8 cellular contexts compared by ENCODE assay signal in genomic region chr9:114238919-114239879, GRCh38.
DNase-seq lines count a peak whose midpoint lies in the region; ATAC-seq, FAIRE-seq and TF ChIP-seq lines count a peak whose summit lies in the region.

No MANE protein-coding gene starts in this region.

- no peak for TF ChIP-seq EP300 in gastroesophageal sphincter (IDR thresholded peaks at IDR 0.05)

- DNase-seq in BE2C (peak; percentile 74), LNCaP clone FGC (ENCODE audit: low read depth) (no peak), bronchial epithelial cell (ENCODE audit: low read depth) (peak; percentile 8), left kidney (ENCODE audit: low read depth, low spot score) (peak; percentile 60), DMS79 treated with DMSO at 0.1 percent for 48 hours (lab: John Stamatoyannopoulos, UW) (no peak), cerebellar nuclear complex (lab: John Stamatoyannopoulos, UW) (no peak)
- no peak for DNase-seq in stimulated activated CD8-positive, alpha-beta memory T cell treated with anti-CD3 and anti-CD28 coated beads, Interleukin-4, amount 100 ng/mL, for 48 hours

- FAIRE-seq in bronchial epithelial cell (lab: Jason Lieb, UNC), result peak; percentile 32

- 54 to 73% methylated on average over 2 to 8 of the region's 14 CpGs for WGBS in gastroesophageal sphincter (ENCODE audit: low coverage in 1 of 2), 2 donors

- H3K9me3 ChIP-seq in BE2C (no peaks in the 10 kb centered on the region), gastroesophageal sphincter (no peaks in the 10 kb centered on the region)

- no peak for TF ChIP-seq POLR2A in gastroesophageal sphincter (IDR thresholded peaks at IDR 0.05)

- no peak overlapping the region for H3K27ac ChIP-seq in gastroesophageal sphincter

- H3K27me3 ChIP-seq in BE2C, result no peaks in the 10 kb centered on the region
- H3K27me3 ChIP-seq in bronchial epithelial cell (ENCODE audit: control insufficient read depth, insufficient read depth, low read length), result no peaks in the 10 kb centered on the region
- H3K27me3 ChIP-seq in gastroesophageal sphincter, result no peaks in the 10 kb centered on the region

- peaks cover 14% of the 10 kb centered on the region for H3K4me1 ChIP-seq in BE2C
- peaks cover 0 to 28% (median 4%) of the 10 kb centered on the region in 3 donors for H3K4me1 ChIP-seq in gastroesophageal sphincter

- H3K4me3 ChIP-seq in BE2C (ENCODE audit: low read depth, low read length) (no peak overlapping the region), LNCaP clone FGC (ENCODE audit: low read depth, low read length) (no peak overlapping the region), bronchial epithelial cell (ENCODE audit: low read depth, low read length) (no peak overlapping the region), gastroesophageal sphincter (no peak overlapping the region)

- H3K36me3 ChIP-seq in BE2C (no peaks in the 10 kb centered on the region), bronchial epithelial cell (ENCODE audit: control insufficient read depth, insufficient read depth, low read length) (peaks cover 11% of the 10 kb centered on the region), gastroesophageal sphincter (peaks cover 0 to 8% of the 10 kb centered on the region in 2 donors)

- ATAC-seq in gastroesophageal sphincter, result no peak

- peak; percentile 78 for TF ChIP-seq CTCF in BE2C (IDR thresholded peaks at IDR 0.05; ENCODE audit: low read depth, low read length)
- 0 out of 2 replicates have a peak, but pooled peaks have one; percentile 9 for TF ChIP-seq CTCF in LNCaP clone FGC (IDR thresholded peaks at IDR 0.05; ENCODE audit: control insufficient read depth, extremely low read depth, insufficient read depth)
- peak; percentile 17 for TF ChIP-seq CTCF in bronchial epithelial cell (IDR thresholded peaks at IDR 0.05; ENCODE audit: insufficient read depth, low read length, severe bottlenecking)
- TF ChIP-seq CTCF in gastroesophageal sphincter (IDR thresholded peaks at IDR 0.05), result no peak

Comparison
In these comparisons a context has a peak if more than half of its experiments do, and no peak if none do; other contexts are left out.
1. DNase-seq: peak in BE2C (single experiment), bronchial epithelial cell (single experiment) and left kidney (single experiment); none in LNCaP clone FGC (single experiment), stimulated activated CD8-positive, alpha-beta memory T cell treated with anti-CD3 and anti-CD28 coated beads, Interleukin-4, amount 100 ng/mL, for 48 hours (single experiment), DMS79 treated with DMSO at 0.1 percent for 48 hours (single experiment) and cerebellar nuclear complex (0 of 2).
2. CTCF ChIP-seq: peak in BE2C (single experiment), LNCaP clone FGC (single experiment) and bronchial epithelial cell (single experiment); none in gastroesophageal sphincter (0 of 4).